In genomic region chr2:152175012-152175367, GRCh38 we compare ENCODE assay signal across 8 cellular contexts. TPM values are rescaled to one million over a fixed set of nuclear protein-coding genes. Genes with fewer than 3 reads are reported as not detected.
DNase-seq lines count a peak whose midpoint lies in the region; ATAC-seq, FAIRE-seq and TF ChIP-seq lines count a peak whose summit lies in the region.

No MANE protein-coding gene starts in this region.

- no peak overlapping the region for H4K91ac ChIP-seq in H9 (ENCODE audit: insufficient read length, low read depth, low read length)

- no peak overlapping the region for H2AK5ac ChIP-seq in H9 (ENCODE audit: insufficient read length, low read length)

- peak; percentile 37 for ATAC-seq in GM18511 (IDR thresholded peaks at IDR 0.05; ENCODE audit: unreplicated experiment)

- H2BK5ac ChIP-seq in H9 (ENCODE audit: insufficient read length, low read length) = no peak overlapping the region

- TF ChIP-seq CTCF in H9 (conservative IDR thresholded peaks at IDR 0.05) = no peak
- no peak for TF ChIP-seq CTCF in nephron (IDR thresholded peaks at IDR 0.05; ENCODE audit: unreplicated experiment in 3 of 3)

- no peak overlapping the region for H4K8ac ChIP-seq in H9 (replicated peaks; ENCODE audit: insufficient read length, low read depth, low read length)

- H2BK120ac ChIP-seq in H9 (ENCODE audit: low read depth, low read length, poor library complexity, severe bottlenecking) = no peak overlapping the region

- H3K36me3 Mint-ChIP-seq in H9 (ENCODE audit: insufficient read depth in 1 of 3, low read depth in 3 of 3) (peaks cover 0 to 5% (median 4%) of the 10 kb centered on the region in 3 experiments; a peak in 3 of 7 replicates), nephron (ENCODE audit: low read depth) (peaks cover 3% of the 10 kb centered on the region)

- H3K23me2 ChIP-seq in H9 (ENCODE audit: insufficient read length, low read depth, low read length, poor library complexity, severe bottlenecking) = peaks cover 4% of the 10 kb centered on the region

- H2AFZ ChIP-seq in H9 (ENCODE audit: low read length) = no peak overlapping the region

- no peaks in the 10 kb centered on the region for H3K27me3 ChIP-seq in H9 (ENCODE audit: insufficient read depth, low read length)

- whole genome bisulfite sequencing in H9 (ENCODE audit: extremely low coverage, insufficient read length, low lambda C conversion rate) = no CpG with 5 or more reads among the region's 10 CpGs

- H3K4me3 Mint-ChIP-seq in H9 (peak overlapping the region; percentile 94 to 95), nephron (peak overlapping the region; percentile 98 to 100 (median 99))

- no peaks in the 10 kb centered on the region for H3K79me1 ChIP-seq in H9 (ENCODE audit: insufficient read depth, low read depth, low read length, poor library complexity, severe bottlenecking)

- H3K9ac ChIP-seq in H9 (ENCODE audit: extremely low read depth, insufficient read length, low read length) = peak overlapping the region; percentile 51

- H3K23ac ChIP-seq in H9 (ENCODE audit: insufficient read length, low read depth, low read length) = no peak overlapping the region

- H3K27ac ChIP-seq in H9 (ENCODE audit: insufficient read length, low read depth, low read length) = no peak overlapping the region

- 0 out of 2 replicates have a peak, but pooled peaks cover 1% of the 10 kb centered on the region for H3K79me2 ChIP-seq in H9 (ENCODE audit: insufficient read depth, low read length)

- no peak overlapping the region for H2BK12ac ChIP-seq in H9 (ENCODE audit: insufficient read length, low read depth, low read length)

- no peak overlapping the region; the same call in 1 of the 2 replicates for H3K14ac ChIP-seq in H9 (ENCODE audit: insufficient read depth, low read length)

- no peak for DNase-seq in H9
- DNase-seq in NAMALWA (ENCODE audit: low spot score) = peak; percentile 75
- peak; percentile 26 for DNase-seq in dedifferentiated amniotic fluid mesenchymal stem cell (ENCODE audit: extremely low spot score)
- no peak for DNase-seq in HCEC 1CT
- no peak for DNase-seq in RCC 7860 (ENCODE audit: low spot score)
- no peak for DNase-seq in NK-92 (lab: John Stamatoyannopoulos, UW; ENCODE audit: unreplicated experiment)

- H4K5ac ChIP-seq in H9 (ENCODE audit: insufficient read length, low read depth, low read length) = no peak overlapping the region

- peaks cover 12 to 20% of the 10 kb centered on the region in 2 experiments for H3K9me3 Mint-ChIP-seq in H9
- H3K9me3 Mint-ChIP-seq in nephron = no peaks in the 10 kb centered on the region

- H2BK15ac ChIP-seq in H9 (ENCODE audit: low read depth, low read length) = no peak overlapping the region

- H3K4me2 ChIP-seq in H9 (ENCODE audit: insufficient read depth, insufficient read length, low read length) = peak overlapping the region; percentile 82

- no peak overlapping the region for H3K18ac ChIP-seq in H9 (ENCODE audit: insufficient read length, low read depth, low read length)

- H3K4me1 Mint-ChIP-seq in H9 = peaks cover 8 to 9% of the 10 kb centered on the region in 2 experiments
- peaks cover 19% of the 10 kb centered on the region for H3K4me1 Mint-ChIP-seq in nephron

- H3T11ph ChIP-seq in H9 (ENCODE audit: low read length) = no peak overlapping the region

- no peaks in the 10 kb centered on the region for H3K4me1 ChIP-seq in H9 (ENCODE audit: insufficient read depth, low read length)

- H3K27ac Mint-ChIP-seq in H9 (peak overlapping the region; percentile 100; a peak in 4 of 7 replicates), nephron (peak overlapping the region; percentile 100)

- H3K4ac ChIP-seq in H9 (ENCODE audit: low read depth, low read length) = no peak overlapping the region

- H4K20me1 ChIP-seq in H9 (ENCODE audit: control insufficient read depth, insufficient read depth, insufficient read length) = no peaks in the 10 kb centered on the region

- H3K9me3 ChIP-seq in H9 (ENCODE audit: control insufficient read depth, low read depth, low read length) = no peaks in the 10 kb centered on the region

- H3K27me3 Mint-ChIP-seq in H9 (ENCODE audit: low read depth) = peaks cover 4% of the 10 kb centered on the region; the same call in 1 of the 2 replicates
- no peaks in the 10 kb centered on the region for H3K27me3 Mint-ChIP-seq in nephron (ENCODE audit: low read depth)

- H2BK20ac ChIP-seq in H9 (ENCODE audit: low read depth, low read length, poor library complexity, severe bottlenecking) = no peak overlapping the region

- no peak overlapping the region for H3K56ac ChIP-seq in H9 (ENCODE audit: insufficient read length, low read depth, low read length)

- no peak for FAIRE-seq in RCC 7860 (lab: Jason Lieb, UNC)

RNA-seq across cellular contexts. Expression of gene STAM2, which starts 0.6 kb away (rescaled TPM):
- total RNA-seq in H9 (2021) = 13.5 and 14.2 TPM in 2 replicates

Comparison
In these comparisons a context has a peak if more than half of its experiments do, and no peak if none do; other contexts are left out.
1. DNase-seq: peak in NAMALWA (single experiment) and dedifferentiated amniotic fluid mesenchymal stem cell (single experiment); none in H9 (single experiment), HCEC 1CT (single experiment), RCC 7860 (single experiment) and NK-92 (single experiment).